1 cellular context compared by ENCODE assay signal in genomic region chr12:116547955-116548471, GRCh38.
TF ChIP-seq lines count a peak whose summit lies in the region.

No MANE protein-coding gene starts in this region.

TF ChIP-seq in HepG2, 621 proteins besides CTCF, POLR2A, EP300 and RAD21 (continued from another document):
- TF ChIP-seq, protein P1, sequence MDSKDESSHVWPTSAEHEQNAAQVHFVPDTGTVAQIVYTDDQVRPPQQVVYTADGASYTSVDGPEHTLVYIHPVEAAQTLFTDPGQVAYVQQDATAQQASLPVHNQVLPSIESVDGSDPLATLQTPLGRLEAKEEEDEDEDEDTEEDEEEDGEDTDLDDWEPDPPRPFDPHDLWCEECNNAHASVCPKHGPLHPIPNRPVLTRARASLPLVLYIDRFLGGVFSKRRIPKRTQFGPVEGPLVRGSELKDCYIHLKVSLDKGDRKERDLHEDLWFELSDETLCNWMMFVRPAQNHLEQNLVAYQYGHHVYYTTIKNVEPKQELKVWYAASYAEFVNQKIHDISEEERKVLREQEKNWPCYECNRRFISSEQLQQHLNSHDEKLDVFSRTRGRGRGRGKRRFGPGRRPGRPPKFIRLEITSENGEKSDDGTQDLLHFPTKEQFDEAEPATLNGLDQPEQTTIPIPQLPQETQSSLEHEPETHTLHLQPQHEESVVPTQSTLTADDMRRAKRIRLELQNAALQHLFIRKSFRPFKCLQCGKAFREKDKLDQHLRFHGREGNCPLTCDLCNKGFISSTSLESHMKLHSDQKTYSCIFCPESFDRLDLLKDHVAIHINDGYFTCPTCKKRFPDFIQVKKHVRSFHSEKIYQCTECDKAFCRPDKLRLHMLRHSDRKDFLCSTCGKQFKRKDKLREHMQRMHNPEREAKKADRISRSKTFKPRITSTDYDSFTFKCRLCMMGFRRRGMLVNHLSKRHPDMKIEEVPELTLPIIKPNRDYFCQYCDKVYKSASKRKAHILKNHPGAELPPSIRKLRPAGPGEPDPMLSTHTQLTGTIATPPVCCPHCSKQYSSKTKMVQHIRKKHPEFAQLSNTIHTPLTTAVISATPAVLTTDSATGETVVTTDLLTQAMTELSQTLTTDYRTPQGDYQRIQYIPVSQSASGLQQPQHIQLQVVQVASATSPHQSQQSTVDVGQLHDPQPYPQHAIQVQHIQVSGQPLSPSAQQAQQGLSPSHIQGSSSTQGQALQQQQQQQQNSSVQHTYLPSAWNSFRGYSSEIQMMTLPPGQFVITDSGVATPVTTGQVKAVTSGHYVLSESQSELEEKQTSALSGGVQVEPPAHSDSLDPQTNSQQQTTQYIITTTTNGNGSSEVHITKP (CRISPR knock-in tag; IDR thresholded peaks at IDR 0.05; ENCODE audit: low read depth), result no peak
- TF ChIP-seq FOXA1 (IDR thresholded peaks at IDR 0.05) (no peak), FOXA1 (CRISPR knock-in tag; IDR thresholded peaks at IDR 0.05) (no peak), PAWR (CRISPR knock-in tag; IDR thresholded peaks at IDR 0.05; ENCODE audit: borderline replicate concordance) (no peak), ZNF282 (IDR thresholded peaks at IDR 0.05; ENCODE audit: partially characterized antibody) (no peak), PHB2 (IDR thresholded peaks at IDR 0.05; ENCODE audit: partially characterized antibody) (no peak), IRF2 (CRISPR knock-in tag; IDR thresholded peaks at IDR 0.05) (no peak)
- TF ChIP-seq, protein P2, sequence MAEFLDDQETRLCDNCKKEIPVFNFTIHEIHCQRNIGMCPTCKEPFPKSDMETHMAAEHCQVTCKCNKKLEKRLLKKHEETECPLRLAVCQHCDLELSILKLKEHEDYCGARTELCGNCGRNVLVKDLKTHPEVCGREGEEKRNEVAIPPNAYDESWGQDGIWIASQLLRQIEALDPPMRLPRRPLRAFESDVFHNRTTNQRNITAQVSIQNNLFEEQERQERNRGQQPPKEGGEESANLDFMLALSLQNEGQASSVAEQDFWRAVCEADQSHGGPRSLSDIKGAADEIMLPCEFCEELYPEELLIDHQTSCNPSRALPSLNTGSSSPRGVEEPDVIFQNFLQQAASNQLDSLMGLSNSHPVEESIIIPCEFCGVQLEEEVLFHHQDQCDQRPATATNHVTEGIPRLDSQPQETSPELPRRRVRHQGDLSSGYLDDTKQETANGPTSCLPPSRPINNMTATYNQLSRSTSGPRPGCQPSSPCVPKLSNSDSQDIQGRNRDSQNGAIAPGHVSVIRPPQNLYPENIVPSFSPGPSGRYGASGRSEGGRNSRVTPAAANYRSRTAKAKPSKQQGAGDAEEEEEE (CRISPR knock-in tag; IDR thresholded peaks at IDR 0.05; ENCODE audit: borderline replicate concordance), result no peak
